In the genomic region with DNA sequence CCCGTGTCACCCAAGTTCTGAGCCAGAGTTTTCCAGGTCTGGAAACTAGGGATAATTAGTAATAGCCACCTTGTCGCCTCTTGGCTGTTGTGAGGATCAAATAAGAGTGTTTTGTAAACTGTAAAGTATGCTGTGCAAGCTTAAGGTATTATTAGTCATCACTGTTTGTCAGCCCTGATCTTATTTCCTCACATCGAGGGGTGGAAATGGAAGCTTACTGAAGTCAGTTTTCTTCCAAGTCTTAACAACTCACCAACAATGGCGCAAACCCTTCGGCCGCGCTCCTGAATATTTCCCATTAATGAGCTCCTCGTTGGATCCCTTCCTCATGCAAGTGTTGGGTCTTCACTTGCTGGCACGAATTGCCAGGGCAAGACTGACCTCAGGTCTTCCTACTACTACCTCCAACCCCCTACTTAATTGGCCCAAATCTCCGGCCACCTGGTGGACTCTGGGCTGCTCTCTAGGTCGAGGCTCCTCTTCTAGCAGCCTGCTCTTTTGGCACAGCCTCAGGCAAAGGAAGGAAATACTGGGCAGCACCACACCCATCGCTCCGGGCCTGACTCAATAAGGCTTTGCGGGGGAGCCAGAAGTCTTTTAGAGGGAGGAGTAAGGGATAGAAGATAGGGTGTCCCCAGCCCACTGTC, we compare ENCODE assay signal across 8 cellular contexts. TPM values are rescaled to one million over a fixed set of nuclear protein-coding genes. Genes with fewer than 3 reads are reported as not detected.
DNase-seq lines count a peak whose midpoint lies in the region; ATAC-seq and TF ChIP-seq lines count a peak whose summit lies in the region.

No MANE protein-coding gene starts in this region.

- peak overlapping the region; percentile 89 for H3K4me2 ChIP-seq in GM23248 (ENCODE audit: unreplicated experiment)

- no peaks in the 10 kb centered on the region for H3K9me3 ChIP-seq in GM23248 (ENCODE audit: low read depth)

- peak overlapping the region; percentile 97 for H3K9ac ChIP-seq in GM23248

- peak overlapping the region; percentile 48 for H3K27ac ChIP-seq in GM23248

- H3F3A ChIP-seq in GM23248 (ENCODE audit: insufficient read depth), result no peaks in the 10 kb centered on the region

- H4K20me1 ChIP-seq in GM23248 (ENCODE audit: insufficient read depth), result no peaks in the 10 kb centered on the region

- in situ Hi-C loops in GM23248 (cut with MboI), result loop anchor here (5.0 to 10.0 kb wide), 2 partner anchors 64 to 136 kb away; a partner anchor contains a TSS

- no peak for TF ChIP-seq CTCF in nephron progenitor cell (IDR thresholded peaks at IDR 0.05)

- peaks cover 6% of the 10 kb centered on the region for H3K27me3 Mint-ChIP-seq in nephron progenitor cell (ENCODE audit: low read depth, poor library complexity)

- H3K79me2 ChIP-seq in GM23248 (ENCODE audit: insufficient read depth), result peaks cover 25% of the 10 kb centered on the region

- ATAC-seq in HG02623 (IDR thresholded peaks at IDR 0.05; ENCODE audit: unreplicated experiment) (no peak), HG02840 (IDR thresholded peaks at IDR 0.05; ENCODE audit: low FRiP score, unreplicated experiment) (no peak)

- H3K4me3 ChIP-seq in GM23248, result peak overlapping the region; percentile 99

- peak overlapping the region; percentile 90 for H3K4me3 Mint-ChIP-seq in nephron progenitor cell

- H3K27me3 ChIP-seq in GM23248 (replicated peaks; ENCODE audit: insufficient read depth), result no peaks in the 10 kb centered on the region

- H3K4me1 Mint-ChIP-seq in nephron progenitor cell, result peaks cover 32% of the 10 kb centered on the region

- H3K4me1 ChIP-seq in GM23248 (ENCODE audit: insufficient read depth), result peaks cover 15% of the 10 kb centered on the region

- DNase-seq in GM23248 (peak; percentile 70), OCI-M2 (lab: John Stamatoyannopoulos, UW; ENCODE audit: unreplicated experiment) (peak; percentile 31), dermis blood vessel endothelial cell (peak; percentile 67), nephron progenitor cell (no peak), SW 1271 (lab: John Stamatoyannopoulos, UW) (no peak), NCI-H526 (lab: John Stamatoyannopoulos, UW) (no peak)

- H2AFZ ChIP-seq in GM23248, result peak overlapping the region; percentile 96

- no peaks in the 10 kb centered on the region for H3K9me2 ChIP-seq in GM23248 (ENCODE audit: insufficient read depth)

- H3K9me3 Mint-ChIP-seq in nephron progenitor cell, result no peaks in the 10 kb centered on the region

- WGBS in GM23248 (ENCODE audit: low coverage in 1 of 2, low lambda C conversion rate in 2 of 2, missing lambda C conversion rate in 2 of 2), 2 experiments, result 42% methylated on average over 14 of the region's 14 CpGs

- peaks cover 14% of the 10 kb centered on the region; the same call in 1 of the 2 replicates for H3K36me3 ChIP-seq in GM23248 (ENCODE audit: low read depth)

- H3K36me3 Mint-ChIP-seq in nephron progenitor cell (ENCODE audit: low read depth), result peaks cover 12% of the 10 kb centered on the region

- H3K27ac Mint-ChIP-seq in nephron progenitor cell, result no peak overlapping the region

RNA-seq across cellular contexts. Expression of a gene that starts 0.9 kb away (rescaled TPM):
- 38.3 and 71.7 TPM in 2 replicates for total RNA-seq in GM23248 (2014; rRNA removed; shearing (Covaris generic))
- 66.5 and 70.3 TPM in 2 replicates for polyA plus RNA-seq in GM23248 (2016; fragmentation: Nextera tagmentation; extraction: Ambion mirVana)
- total RNA-seq in dermis blood vessel endothelial cell, result 56.9 and 58.9 TPM in 2 replicates

RNA-seq across cellular contexts. Expression of a gene that starts 30.7 kb away (rescaled TPM):
- 40.5 and 69.8 TPM in 2 replicates for total RNA-seq in GM23248 (2014; rRNA removed; shearing (Covaris generic))
- polyA plus RNA-seq in GM23248 (2016; fragmentation: Nextera tagmentation; extraction: Ambion mirVana), result 64.1 and 66.0 TPM in 2 replicates
- total RNA-seq in dermis blood vessel endothelial cell, result 127 and 144 TPM in 2 replicates

RNA-seq across cellular contexts. Expression of a gene that starts 55.3 kb away (rescaled TPM):
- 4.0 and 10.2 TPM in 2 replicates for total RNA-seq in GM23248 (2014; rRNA removed; shearing (Covaris generic))
- 1.8 and 2.1 TPM in 2 replicates for polyA plus RNA-seq in GM23248 (2016; fragmentation: Nextera tagmentation; extraction: Ambion mirVana)
- 15.5 and 25.4 TPM in 2 replicates for total RNA-seq in dermis blood vessel endothelial cell

Comparison
In these comparisons a context has a peak if more than half of its experiments do, and no peak if none do; other contexts are left out.
1. DNase-seq: peak in GM23248 (single experiment), OCI-M2 (single experiment) and dermis blood vessel endothelial cell (single experiment); none in nephron progenitor cell (single experiment), SW 1271 (0 of 2) and NCI-H526 (0 of 2).